ENCODE assay signal across 24 cellular contexts in the genomic region with DNA sequence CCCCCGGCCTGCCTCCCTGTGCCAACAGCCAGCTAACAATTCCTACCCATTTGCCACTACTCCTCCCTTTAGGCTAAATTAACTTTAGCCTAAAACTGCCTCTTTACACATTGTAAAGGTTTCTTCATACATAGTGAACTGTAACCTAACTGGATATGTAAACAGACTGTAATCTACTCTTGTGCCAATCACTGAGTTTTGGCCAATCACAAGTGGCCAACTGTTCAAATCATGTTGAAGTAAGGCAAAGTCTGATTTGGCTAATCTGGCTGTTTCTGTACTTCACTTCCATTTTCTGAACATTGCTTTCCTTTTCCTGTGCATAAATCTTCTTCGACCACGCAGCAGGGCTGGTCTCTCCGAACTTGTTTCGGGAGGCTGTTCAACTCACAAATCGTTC.
"Had no signal": no experiment of that assay in that cellular context is flagged by ENCODE, and none has a peak within 500 bp of the region (broad histone marks: within the 10 kb centered on the region; RNA-seq: fewer than 3 reads in every experiment).

No MANE protein-coding gene starts in this region.

- H3K36me3 ChIP-seq: adrenal gland, ovary, right atrium auricular region, spleen, tibial nerve had no signal

- H3K4me1 ChIP-seq: adrenal gland, psoas muscle, right atrium auricular region, spleen, tibial nerve had no signal

- H3K27ac Mint-ChIP-seq: activated naive CD8-positive, alpha-beta T cell; activated T-cell treated with anti-CD3 and anti-CD28 coated beads, Interleukin-2, amount 50 U/mL, for 72 hours; nephron had no signal

- H3K4me3 ChIP-seq: adrenal gland, body of pancreas, ovary, psoas muscle, right atrium auricular region, spleen, tibial nerve had no signal

- H3K9me3 ChIP-seq: adrenal gland, body of pancreas, ovary, psoas muscle, right atrium auricular region, spleen, tibial nerve had no signal

- ATAC-seq: activated T-cell treated with anti-CD3 and anti-CD28 coated beads, Interleukin-2, amount 50 U/mL, for 72 hours; body of pancreas; left ventricle myocardium superior; psoas muscle had no signal

- H3K27me3 ChIP-seq: adrenal gland, body of pancreas, ovary, right atrium auricular region, spleen, tibial nerve had no signal

- H3K36me3 Mint-ChIP-seq: activated naive CD8-positive, alpha-beta T cell had no signal

- H3K27ac ChIP-seq: adrenal gland, body of pancreas, ovary, psoas muscle, right atrium auricular region, spleen, tibial nerve, VCaP had no signal

- H3K9me3 Mint-ChIP-seq: activated T-cell treated with anti-CD3 and anti-CD28 coated beads, Interleukin-2, amount 50 U/mL, for 72 hours; nephron had no signal

- FAIRE-seq: colon, frontal cortex, islet of Langerhans, TTC549 had no signal

- H3K4me3 Mint-ChIP-seq: activated naive CD8-positive, alpha-beta T cell; activated T-cell treated with anti-CD3 and anti-CD28 coated beads, Interleukin-2, amount 50 U/mL, for 72 hours; nephron had no signal

- DNase-seq: activated CD4-positive, alpha-beta T cell treated with anti-CD3 and anti-CD28 coated beads for 4 hours; activated CD4-positive, alpha-beta T cell treated with anti-CD3 and anti-CD28 coated beads, Interleukin-2, amount 50 U/mL, for 4 hours; activated naive CD4-positive, alpha-beta T cell; activated T-cell treated with anti-CD3 and anti-CD28 coated beads for 4 hours; activated T-cell treated with anti-CD3 and anti-CD28 coated beads, Interleukin-2, amount 50 U/mL, for 72 hours; adrenal gland; aorta; effector CD8-positive, alpha-beta T cell; left ventricle myocardium superior; ovary; psoas muscle; spleen; stimulated activated naive CD4-positive, alpha-beta T cell; T-helper 9 cell had no signal
